ENCODE assay signal across 1 cellular context in genomic region chr14:77142289-77142814, GRCh38.
TF ChIP-seq lines count a peak whose summit lies in the region.

No MANE protein-coding gene starts in this region.

TF ChIP-seq in SK-N-SH treated with all-trans-retinoic acid at 6 μM for 48 hours, 23 proteins besides CTCF, POLR2A, EP300 and RAD21 (continued from another document):
- TF ChIP-seq CSRNP3 (CRISPR knock-in tag; IDR thresholded peaks at IDR 0.05) = no peak
- TF ChIP-seq ARNTL (CRISPR knock-in tag; IDR thresholded peaks at IDR 0.05; ENCODE audit: borderline replicate concordance, low read depth) = no peak
- TF ChIP-seq PPARA (CRISPR knock-in tag; IDR thresholded peaks at IDR 0.05; ENCODE audit: borderline replicate concordance) = no peak
- no peak for TF ChIP-seq CREB5 (CRISPR knock-in tag; IDR thresholded peaks at IDR 0.05; ENCODE audit: low read depth)
- TF ChIP-seq OSR1 (CRISPR knock-in tag; IDR thresholded peaks at IDR 0.05) = no peak
- TF ChIP-seq CSDC2 (CRISPR knock-in tag; IDR thresholded peaks at IDR 0.05) = no peak
